In the genomic region with DNA sequence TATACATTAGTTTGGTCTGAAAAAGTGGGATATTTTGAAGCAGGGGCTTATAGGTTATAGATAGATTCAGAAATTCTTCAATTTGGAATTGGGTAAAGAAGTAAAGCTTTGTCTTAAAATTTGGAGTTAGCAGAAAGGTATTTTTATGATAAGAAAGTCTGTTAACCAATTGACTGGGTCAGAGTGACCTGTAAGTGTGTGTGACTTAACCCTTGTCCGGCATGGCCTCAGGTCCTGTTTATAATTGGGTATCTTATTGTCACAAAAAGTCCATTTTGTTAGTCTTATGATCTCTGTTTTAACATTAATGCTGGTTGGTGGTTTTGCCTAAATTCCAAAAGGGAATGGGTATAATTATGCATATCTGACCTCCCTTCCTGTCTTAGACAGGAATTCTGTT, we compare ENCODE assay signal across 7 cellular contexts.
"Had no signal": no experiment of that assay in that cellular context is flagged by ENCODE, and none has a peak within 500 bp of the region (broad histone marks: within the 10 kb centered on the region; RNA-seq: fewer than 3 reads in every experiment).

No MANE protein-coding gene starts in this region.

- ATAC-seq: GM12878 had no signal

- FAIRE-seq: GM12878, GM12891, GM12892, GM18507, GM19239 had no signal

- H3K4me3 ChIP-seq: GM12878 had no signal

- DNase-seq: GDM1, GF-D8 had no signal
